Comparison of ENCODE assay signal across 2 cellular contexts in genomic region chr15:24976932-24977331, GRCh38.
TF ChIP-seq lines count a peak whose summit lies in the region.

No MANE protein-coding gene starts in this region.

TF ChIP-seq in IMR-90, 13 proteins besides CTCF, POLR2A, EP300 and RAD21:
- TF ChIP-seq NFE2L2 (IDR thresholded peaks at IDR 0.05; ENCODE audit: low read depth, low read length) (no peak), RCOR1 (IDR thresholded peaks at IDR 0.05; ENCODE audit: insufficient replicate concordance, low read length) (no peak), BHLHE40 (IDR thresholded peaks at IDR 0.05; ENCODE audit: low read depth, low read length) (no peak), FOS (IDR thresholded peaks at IDR 0.05; ENCODE audit: low read depth, low read length) (no peak), MXI1 (IDR thresholded peaks at IDR 0.05; ENCODE audit: borderline replicate concordance, low read depth, low read length) (no peak), CEBPB (IDR thresholded peaks at IDR 0.05; ENCODE audit: low read depth, low read length) (no peak), MAFK (IDR thresholded peaks at IDR 0.05; ENCODE audit: low read depth, low read length) (no peak), USF2 (IDR thresholded peaks at IDR 0.05; ENCODE audit: low read depth, low read length) (no peak), SMC3 (IDR thresholded peaks at IDR 0.05; ENCODE audit: low read depth, low read length) (no peak), MAZ (IDR thresholded peaks at IDR 0.05; ENCODE audit: borderline replicate concordance, low read depth, low read length) (no peak), ELK1 (IDR thresholded peaks at IDR 0.05; ENCODE audit: borderline replicate concordance, low read depth, low read length) (no peak), RFX5 (IDR thresholded peaks at IDR 0.05; ENCODE audit: low read depth, low read length) (no peak), CHD1 (IDR thresholded peaks at IDR 0.05; ENCODE audit: low read depth, low read length) (no peak)

TF ChIP-seq in H1, 55 proteins besides CTCF, POLR2A, EP300 and RAD21:
- TF ChIP-seq SIX5 (IDR thresholded peaks at IDR 0.05; ENCODE audit: low read depth, low read length) (no peak), SIN3A (conservative IDR thresholded peaks at IDR 0.05 in 1 of 2, IDR thresholded peaks at IDR 0.05 in 1 of 2; ENCODE audit: low read depth in 1 of 2, low read length in 2 of 2) (no peak), CBX5 (IDR thresholded peaks at IDR 0.05; ENCODE audit: low read depth, low read length) (no peak), TAF7 (optimal IDR thresholded peaks at IDR 0.05; ENCODE audit: borderline replicate concordance, low read depth, low read length) (no peak), ASH2L (IDR thresholded peaks at IDR 0.05; ENCODE audit: low read length) (no peak)
- TF ChIP-seq, protein P1, sequence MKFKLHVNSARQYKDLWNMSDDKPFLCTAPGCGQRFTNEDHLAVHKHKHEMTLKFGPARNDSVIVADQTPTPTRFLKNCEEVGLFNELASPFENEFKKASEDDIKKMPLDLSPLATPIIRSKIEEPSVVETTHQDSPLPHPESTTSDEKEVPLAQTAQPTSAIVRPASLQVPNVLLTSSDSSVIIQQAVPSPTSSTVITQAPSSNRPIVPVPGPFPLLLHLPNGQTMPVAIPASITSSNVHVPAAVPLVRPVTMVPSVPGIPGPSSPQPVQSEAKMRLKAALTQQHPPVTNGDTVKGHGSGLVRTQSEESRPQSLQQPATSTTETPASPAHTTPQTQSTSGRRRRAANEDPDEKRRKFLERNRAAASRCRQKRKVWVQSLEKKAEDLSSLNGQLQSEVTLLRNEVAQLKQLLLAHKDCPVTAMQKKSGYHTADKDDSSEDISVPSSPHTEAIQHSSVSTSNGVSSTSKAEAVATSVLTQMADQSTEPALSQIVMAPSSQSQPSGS (IDR thresholded peaks at IDR 0.05; ENCODE audit: low read length): 0 out of 2 replicates have a peak, but pooled peaks have one; percentile 11
